ENCODE assay signal across 33 cellular contexts in genomic region chr9:6307551-6308096, GRCh38. TPM values are rescaled to one million over a fixed set of nuclear protein-coding genes. Genes with fewer than 3 reads are reported as not detected.
"Had no signal": no experiment of that assay in that cellular context is flagged by ENCODE, and none has a peak within 500 bp of the region (broad histone marks: within the 10 kb centered on the region; RNA-seq: fewer than 3 reads in every experiment).

No MANE protein-coding gene starts in this region.

- H3K4me1 ChIP-seq: ascending aorta, foreskin keratinocyte, heart right ventricle, left ventricle myocardium inferior, right lobe of liver, testis, transverse colon had no signal

- FAIRE-seq: islet of Langerhans had no signal

- H3K9me3 Mint-ChIP-seq: activated T-cell treated with anti-CD3 and anti-CD28 coated beads, Interleukin-2, amount 50 U/mL, for 72 hours; brain; effector memory CD8-positive, alpha-beta T cell; nephron had no signal

- H3K9me3 ChIP-seq: ascending aorta, heart right ventricle, left ventricle myocardium inferior, neutrophil, right lobe of liver, testis, transverse colon had no signal

- DNase-seq: activated CD4-positive, alpha-beta T cell treated with anti-CD3 and anti-CD28 coated beads for 4 hours; activated CD4-positive, alpha-beta T cell treated with anti-CD3 and anti-CD28 coated beads, Interleukin-2, amount 50 U/mL, for 4 hours; activated naive CD4-positive, alpha-beta T cell treated with Interleukin-2 at 50 U/mL for 16 hours; activated T-cell treated with anti-CD3 and anti-CD28 coated beads for 4 hours; activated T-cell treated with anti-CD3 and anti-CD28 coated beads, Interleukin-2, amount 50 U/mL, for 72 hours; cortex of kidney; effector memory CD8-positive, alpha-beta T cell; erythroblast; foreskin keratinocyte; heart right ventricle; left ventricle myocardium inferior; right lobe of liver; stimulated activated CD4-positive, alpha-beta T cell treated with anti-CD3 and anti-CD28 coated beads, Interleukin-2, amount 100 ng/mL, for 48 hours; stimulated activated naive CD8-positive, alpha-beta T cell treated with anti-CD3 and anti-CD28 coated beads, Interleukin-15, Interleukin-2, amounts not matched to agents 100 U/mL and 50 U/mL, for 24 hours; testis; transverse colon had no signal

- H3K4me3 Mint-ChIP-seq: activated naive CD8-positive, alpha-beta T cell; activated T-cell treated with anti-CD3 and anti-CD28 coated beads, Interleukin-2, amount 50 U/mL, for 72 hours; brain; effector memory CD8-positive, alpha-beta T cell; nephron had no signal

- H3K27ac Mint-ChIP-seq: activated naive CD8-positive, alpha-beta T cell; activated T-cell treated with anti-CD3 and anti-CD28 coated beads, Interleukin-2, amount 50 U/mL, for 72 hours; brain; effector memory CD8-positive, alpha-beta T cell; nephron had no signal

- H3K36me3 ChIP-seq: ascending aorta, cardiac muscle cell, heart right ventricle, left ventricle myocardium inferior, neutrophil, right lobe of liver, transverse colon had no signal

- H3K4me3 ChIP-seq: ascending aorta, cardiac muscle cell, heart right ventricle, left ventricle myocardium inferior, right lobe of liver, testis, transverse colon had no signal

- H3K4me1 Mint-ChIP-seq: brain, nephron had no signal

- H3K27me3 Mint-ChIP-seq: brain had no signal

- H3K27me3 ChIP-seq: ascending aorta, cardiac muscle cell, foreskin keratinocyte, right lobe of liver, testis, transverse colon had no signal

- H3K36me3 Mint-ChIP-seq: activated naive CD8-positive, alpha-beta T cell; brain had no signal

- H3K27ac ChIP-seq: ascending aorta, cardiac muscle cell, foreskin keratinocyte, heart right ventricle, left ventricle myocardium inferior, neutrophil, right lobe of liver, testis, transverse colon had no signal

RNA-seq across cellular contexts. Expression of gene TPD52L3, which starts 20.6 kb away (rescaled TPM):
- total RNA-seq: activated T-cell treated with anti-CD3 and anti-CD28 coated beads, Interleukin-2, amount 50 U/mL, for 72 hours; ascending aorta; cardiac muscle cell; cerebellum; foreskin keratinocyte; heart right ventricle; left ventricle myocardium inferior; lung microvascular endothelial cell; mesenteric fat pad; mucosa of gallbladder; osteocyte; posterior vena cava; right lobe of liver; skeletal muscle tissue; T-helper 1 cell treated with Interleukin-12 subunit alpha and Interleukin-12 subunit beta and Interleukin-4 antibody, amounts not matched to agents 30 ng/mL and 1 ng/mL, for 36 hours; transverse colon; urinary bladder had no signal
- polyA plus RNA-seq: adipose tissue, cardiac muscle cell, foreskin keratinocyte, heart right ventricle, urinary bladder had no signal
